In genomic region chr6:158043008-158043407, GRCh38 we compare ENCODE assay signal across 16 cellular contexts.
A peak's percentile ranks its signal among the peaks of the same experiment; 100 is the strongest.
DNase-seq lines count a peak whose midpoint lies in the region; ATAC-seq, FAIRE-seq and TF ChIP-seq lines count a peak whose summit lies in the region.
"Had no signal": no experiment of that assay in that cellular context is flagged by ENCODE, and none has a peak within 500 bp of the region (broad histone marks: within the 10 kb centered on the region; RNA-seq: fewer than 3 reads in every experiment).

No MANE protein-coding gene starts in this region.

- no peak for DNase-seq in A549 (ENCODE audit: low read depth in 1 of 2, low spot score in 1 of 2)
- DNase-seq in ascending aorta (ENCODE audit: low spot score in 2 of 2) = no peak
- peak; percentile 19 for DNase-seq in left ventricle myocardium inferior
- peak in 1 of 2 donors; percentile 78 for DNase-seq in psoas muscle
- no peak for DNase-seq in T-helper 9 cell
- no peak for DNase-seq in superior temporal gyrus (ENCODE audit: extremely low spot score)
- no peak for DNase-seq in dermis blood vessel endothelial cell
- DNase-seq: activated CD4-positive, alpha-beta T cell treated with anti-CD3 and anti-CD28 coated beads for 48 hours; activated naive CD4-positive, alpha-beta T cell treated with Interleukin-2 at 50 U/mL for 16 hours; NCI-H345; T-helper 2 cell had no signal

- no peak for ATAC-seq in A549
- ATAC-seq in psoas muscle = peak in 3 of 4 donors; percentile 23 to 51 (median 31)
- no peak for ATAC-seq in HG02798 (IDR thresholded peaks at IDR 0.05; ENCODE audit: poor library complexity, unreplicated experiment)
- ATAC-seq: naive thymus-derived CD8-positive, alpha-beta T cell had no signal

- peak overlapping the region; percentile 94 to 100 for H3K27ac ChIP-seq in A549
- H3K27ac ChIP-seq in ascending aorta = peak overlapping the region; percentile 91 to 95
- H3K27ac ChIP-seq in left ventricle myocardium inferior (replicated peaks) = peak overlapping the region; percentile 94
- peak overlapping the region; percentile 98 for H3K27ac ChIP-seq in psoas muscle

- H3K36me3 ChIP-seq in ascending aorta (no peaks in the 10 kb centered on the region), left ventricle myocardium inferior (peaks cover 4% of the 10 kb centered on the region), psoas muscle (ENCODE audit: insufficient read depth in 1 of 2, low read depth in 1 of 2) (no peaks in the 10 kb centered on the region)

- POLR2A ChIA-PET in A549 (lab: Yijun Ruan, JAX) = interaction anchor here (0.6 kb wide), 1 partner anchor 38 kb away, joined by 6 read pairs; no protein-coding TSS in a partner anchor

- 95% methylated on average over 20 of the region's 20 CpGs for WGBS in A549 (ENCODE audit: missing lambda C conversion rate)
- 49 to 64% (median 56%) methylated on average over 20 of the region's 20 CpGs for WGBS in psoas muscle, 3 donors

- no peak for TF ChIP-seq CTCF in A549 (IDR thresholded peaks at IDR 0.05)
- TF ChIP-seq CTCF in ascending aorta (IDR thresholded peaks at IDR 0.05) = no peak
- no peak for TF ChIP-seq CTCF in left ventricle myocardium inferior (IDR thresholded peaks at IDR 0.05; ENCODE audit: borderline replicate concordance)
- TF ChIP-seq CTCF in psoas muscle (IDR thresholded peaks at IDR 0.05) = no peak

- no peak for TF ChIP-seq RAD21 in A549 (conservative IDR thresholded peaks at IDR 0.05 in 1 of 2, IDR thresholded peaks at IDR 0.05 in 1 of 2)

- H3K4me3 ChIP-seq in A549 (no peak overlapping the region), ascending aorta (peak overlapping the region in 1 of 2 donors; percentile 12), left ventricle myocardium inferior (peak overlapping the region; percentile 61), psoas muscle (peak overlapping the region; percentile 43)
- H3K4me3 ChIP-seq: tibial nerve had no signal

- CTCF ChIA-PET in A549 (lab: Yijun Ruan, JAX) = interaction anchor here (1.6 to 4.4 kb wide), 4 partner anchors 16 to 29 kb away, joined by 4 to 25 read pairs (median 14); no protein-coding TSS in a partner anchor

- no peak for TF ChIP-seq EP300 in A549 (IDR thresholded peaks at IDR 0.05)

- H3K4me1 ChIP-seq in A549 (peaks cover 81% of the 10 kb centered on the region), ascending aorta (peaks cover 41 to 81% of the 10 kb centered on the region in 2 donors), left ventricle myocardium inferior (peaks cover 75% of the 10 kb centered on the region), psoas muscle (peaks cover 71% of the 10 kb centered on the region)

- intact Hi-C loops in ascending aorta (cut with DNase I) (loop anchor here (2.0 kb wide), 2 partner anchors 40 to 60 kb away; no protein-coding TSS in a partner anchor), left ventricle myocardium inferior (cut with micrococcal nuclease) (loop anchor here (10.0 kb wide), 1 partner anchor 48 kb away; no protein-coding TSS in a partner anchor), psoas muscle (cut with DNase I) (loop anchor here in 1 of 2 donors (5.0 kb wide), 1 partner anchor 61 kb away; the partner anchor contains the start of gene SYNJ2)

- H3K9me3 ChIP-seq in A549 (no peaks in the 10 kb centered on the region), ascending aorta (no peaks in the 10 kb centered on the region), left ventricle myocardium inferior (replicated peaks) (no peaks in the 10 kb centered on the region), psoas muscle (no peaks in the 10 kb centered on the region)
- H3K9me3 ChIP-seq: tibial nerve had no signal

- H3K27me3 ChIP-seq in ascending aorta (no peaks in the 10 kb centered on the region), left ventricle myocardium inferior (ENCODE audit: low read depth) (no peaks in the 10 kb centered on the region), psoas muscle (ENCODE audit: insufficient read depth in 3 of 3, low read length in 2 of 3) (no peaks in the 10 kb centered on the region)
- H3K27me3 ChIP-seq: tibial nerve had no signal

- no peak for FAIRE-seq in A549 (lab: Jason Lieb, UNC)
- FAIRE-seq: colon, D721Med had no signal

- TF ChIP-seq POLR2A in A549 (IDR thresholded peaks at IDR 0.05; ENCODE audit: low read length) = no peak

- H3K4me2 ChIP-seq in A549 = peak overlapping the region; percentile 90; the same call in 2 of the 3 replicates

TF ChIP-seq in A549, 52 proteins besides CTCF, POLR2A, EP300 and RAD21:
- no peak for TF ChIP-seq FOSL2 (IDR thresholded peaks at IDR 0.05)
- no peak for TF ChIP-seq FOSL2 (CRISPR knock-in tag; IDR thresholded peaks at IDR 0.05)
- TF ChIP-seq CBX8 (IDR thresholded peaks at IDR 0.05) = no peak
- TF ChIP-seq RCOR1 (IDR thresholded peaks at IDR 0.05; ENCODE audit: low read depth, low read length) = no peak
- TF ChIP-seq ZC3H11A (IDR thresholded peaks at IDR 0.05) = no peak
- no peak for TF ChIP-seq SREBF2 (IDR thresholded peaks at IDR 0.05)
- no peak for TF ChIP-seq JUNB (IDR thresholded peaks at IDR 0.05)
- TF ChIP-seq NFE2L2 (conservative IDR thresholded peaks at IDR 0.05; ENCODE audit: low read length) = no peak
- TF ChIP-seq TFCP2L1 (CRISPR knock-in tag; IDR thresholded peaks at IDR 0.05) = no peak
- TF ChIP-seq PHF8 (IDR thresholded peaks at IDR 0.05; ENCODE audit: borderline replicate concordance, low read depth) = no peak
- no peak for TF ChIP-seq SMC3 (IDR thresholded peaks at IDR 0.05)
- no peak for TF ChIP-seq USF2 (IDR thresholded peaks at IDR 0.05)
- no peak for TF ChIP-seq FOSB (CRISPR knock-in tag; IDR thresholded peaks at IDR 0.05)
- TF ChIP-seq ELK1 (IDR thresholded peaks at IDR 0.05; ENCODE audit: low read depth, low read length) = no peak
- no peak for TF ChIP-seq HEYL (CRISPR knock-in tag; IDR thresholded peaks at IDR 0.05)
- TF ChIP-seq RFX5 (IDR thresholded peaks at IDR 0.05) = no peak

Comparison
In these comparisons a context has a peak if more than half of its experiments do, and no peak if none do; other contexts are left out.
1. ATAC-seq: peak in psoas muscle (3 of 4); none in A549 (0 of 2) and HG02798 (single experiment).
2. Peak in every context shown above with its lines, with median percentiles within 50 percentile points of each other: H3K27ac ChIP-seq.